Comparison of ENCODE assay signal across 10 cellular contexts in the genomic region with DNA sequence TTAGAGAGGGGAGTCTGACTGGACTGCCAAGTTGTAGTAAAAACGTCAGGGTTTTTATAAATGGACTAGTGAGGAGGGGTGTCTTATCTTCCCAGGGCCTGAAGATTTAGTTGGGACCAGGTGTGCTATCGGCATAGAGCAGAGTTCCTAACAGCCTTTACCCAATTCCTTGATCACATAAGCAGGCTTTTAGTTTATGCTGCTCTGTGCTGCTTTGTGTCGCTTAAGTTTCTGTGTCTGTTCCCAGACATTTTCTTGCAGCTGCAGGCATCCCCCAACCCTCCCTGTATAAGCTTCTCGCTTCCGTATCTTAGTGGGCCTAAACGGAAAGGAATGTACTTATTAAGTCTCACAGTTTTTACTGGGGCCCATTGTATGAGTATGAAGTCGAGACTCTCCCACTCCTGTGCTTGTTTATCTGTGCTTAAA. TPM values are rescaled to one million over a fixed set of nuclear protein-coding genes. Genes with fewer than 3 reads are reported as not detected.
DNase-seq lines count a peak whose midpoint lies in the region; ATAC-seq and TF ChIP-seq lines count a peak whose summit lies in the region.
"Had no signal": no experiment of that assay in that cellular context is flagged by ENCODE, and none has a peak within 500 bp of the region (broad histone marks: within the 10 kb centered on the region; RNA-seq: fewer than 3 reads in every experiment).

No MANE protein-coding gene starts in this region.

- H3K9me3 ChIP-seq in IMR-90 (ENCODE audit: control insufficient read depth, insufficient read depth, low read length): 0 out of 2 replicates have a peak, but pooled peaks cover 2% of the 10 kb centered on the region
- H3K9me3 ChIP-seq in endodermal cell (ENCODE audit: control insufficient read depth, low read length): no peaks in the 10 kb centered on the region

- H3K56ac ChIP-seq in IMR-90 (ENCODE audit: extremely low read depth, insufficient read depth, low read length): peak overlapping the region; percentile 93

- no TSS peak for BruUV-seq in IMR-90 (replicated peaks; lab: Mats Ljungman, UMichigan)

- peaks cover 1% of the 10 kb centered on the region for H3K36me3 Mint-ChIP-seq in endodermal cell (ENCODE audit: low read depth)
- peaks cover 8% of the 10 kb centered on the region for H3K36me3 Mint-ChIP-seq in neural crest cell (ENCODE audit: low read depth)

- H3K4me2 ChIP-seq in IMR-90 (ENCODE audit: low read depth, low read length): peak overlapping the region; percentile 89

- peak overlapping the region; percentile 93 for H2BK5ac ChIP-seq in IMR-90 (ENCODE audit: low read depth, low read length, poor library complexity, severe bottlenecking)

- H3K23ac ChIP-seq in IMR-90 (ENCODE audit: low read depth, low read length): peak overlapping the region; percentile 93

- H3K4ac ChIP-seq in IMR-90 (ENCODE audit: low read depth, low read length): peak overlapping the region; percentile 95

- WGBS in IMR-90 (ENCODE audit: extremely low coverage in 2 of 2, insufficient read length in 1 of 2), 2 experiments: no CpG with 5 or more reads among the region's 7 CpGs
- 77 to 80% methylated on average over 6 to 7 of the region's 7 CpGs for WGBS in endodermal cell (ENCODE audit: insufficient coverage in 1 of 2, insufficient read length in 1 of 2), 2 experiments

- DNase-seq in AG04449 (ENCODE audit: low read depth, low spot score) (no peak), IMR-90 (peak; percentile 89), endodermal cell (no peak), neural crest cell (ENCODE audit: low read depth, low spot score) (no peak), NCI-H2196 (lab: John Stamatoyannopoulos, UW; ENCODE audit: unreplicated experiment) (no peak), MV-4-11 (lab: John Stamatoyannopoulos, UW) (no peak)
- DNase-seq: activated CD4-positive, alpha-beta T cell treated with anti-CD3 and anti-CD28 coated beads, Interleukin-2, amount 50 U/mL, for 4 hours; NCI-H524 treated with DMSO at 0.1 percent for 48 hours had no signal

- H2AK9ac ChIP-seq in IMR-90 (replicated peaks; ENCODE audit: low read depth, low read length, poor library complexity): peak overlapping the region; percentile 91

- in situ Hi-C loops in IMR-90 (cut with MboI; ENCODE audit: low sequenced_read_pairs): no loop called here

- H3K9ac ChIP-seq in IMR-90 (ENCODE audit: low read depth, low read length) (peak overlapping the region; percentile 78), endodermal cell (ENCODE audit: extremely low read depth, low read length, poor library complexity, severe bottlenecking) (no peak overlapping the region)

- H3K14ac ChIP-seq in IMR-90 (replicated peaks; ENCODE audit: low read depth, low read length): peak overlapping the region; percentile 96

- H2AFZ ChIP-seq in IMR-90 (replicated peaks; ENCODE audit: low read length, poor library complexity): peak overlapping the region; percentile 88

- peak overlapping the region; percentile 93 for H2BK120ac ChIP-seq in IMR-90 (ENCODE audit: low read depth, low read length)

- H3K36me3 ChIP-seq in IMR-90 (ENCODE audit: control insufficient read depth, insufficient read depth, low read length) (peaks cover 4% of the 10 kb centered on the region; the same call in 1 of the 2 replicates), endodermal cell (ENCODE audit: control insufficient read depth, insufficient read depth, low read length) (peaks cover 10% of the 10 kb centered on the region)

- peak overlapping the region; percentile 51 for H2AK5ac ChIP-seq in IMR-90 (ENCODE audit: low read depth, low read length)

- intact Hi-C loops in IMR-90 (cut with micrococcal nuclease): loop anchor here (2.0 to 10.0 kb wide), 2 partner anchors 159 to 281 kb away; a partner anchor contains a TSS

- H3K27me3 ChIP-seq in IMR-90 (ENCODE audit: control insufficient read depth, insufficient read depth, low read length): no peaks in the 10 kb centered on the region
- H3K27me3 ChIP-seq in endodermal cell (ENCODE audit: control insufficient read depth, insufficient read depth, low read length, poor library complexity, severe bottlenecking): no peaks in the 10 kb centered on the region

- H4K20me1 ChIP-seq in IMR-90 (ENCODE audit: insufficient read depth, low read length): peaks cover 12% of the 10 kb centered on the region

- CTCF ChIA-PET in AG04449 (lab: Yijun Ruan, JAX) (interaction anchor here (1.2 to 4.1 kb wide), 4 partner anchors 9 to 144 kb away, joined by 4 to 20 read pairs (median 10); no protein-coding TSS in a partner anchor), IMR-90 (lab: Yijun Ruan, JAX) (interaction anchor here (0.7 to 2.9 kb wide), 3 partner anchors 143 to 346 kb away, joined by 3 to 8 read pairs (median 6); no protein-coding TSS in a partner anchor)

- TF ChIP-seq RAD21 in IMR-90 (IDR thresholded peaks at IDR 0.05; ENCODE audit: low read length): no peak

- POLR2A ChIA-PET in AG04449 (lab: Yijun Ruan, JAX): interaction anchor here (0.6 kb wide), 1 partner anchor 686 kb away, joined by 4 read pairs; no protein-coding TSS in a partner anchor
- POLR2A ChIA-PET in IMR-90 (lab: Charles Lee; ENCODE audit: unreplicated experiment): interaction anchor here (0.5 to 0.9 kb wide), 3 partner anchors 163 to 1494 kb away, joined by 3 to 4 read pairs (median 3); no protein-coding TSS in a partner anchor

- ATAC-seq in IMR-90 (ENCODE audit: low read depth) (peak; percentile 53), GM18498 (IDR thresholded peaks at IDR 0.05; ENCODE audit: unreplicated experiment) (no peak), HG02759 (IDR thresholded peaks at IDR 0.05; ENCODE audit: unreplicated experiment) (no peak)

- H2BK20ac ChIP-seq in IMR-90 (ENCODE audit: low read depth, low read length): peak overlapping the region; percentile 90

- no peaks in the 10 kb centered on the region for H3K27me3 Mint-ChIP-seq in endodermal cell (ENCODE audit: insufficient read depth)
- no peaks in the 10 kb centered on the region for H3K27me3 Mint-ChIP-seq in neural crest cell (ENCODE audit: low read depth)

- H2BK15ac ChIP-seq in IMR-90 (ENCODE audit: low read depth, low read length): peak overlapping the region; percentile 87

- H3K27ac Mint-ChIP-seq in endodermal cell (peak overlapping the region; percentile 43), neural crest cell (ENCODE audit: unreplicated experiment) (no peak overlapping the region)

- 0 out of 2 replicates have a peak, but pooled peaks cover 1% of the 10 kb centered on the region for H3K9me1 ChIP-seq in IMR-90 (ENCODE audit: insufficient read depth, low read length)

- H4K8ac ChIP-seq in IMR-90 (ENCODE audit: low read depth in 2 of 2, low read length in 2 of 2): peak overlapping the region; percentile 99 to 100

- H3K4me1 ChIP-seq in IMR-90 (ENCODE audit: control insufficient read depth, insufficient read depth, low read length) (peaks cover 20% of the 10 kb centered on the region), endodermal cell (ENCODE audit: control insufficient read depth, insufficient read depth, low read length) (peaks cover 10% of the 10 kb centered on the region)

- H3K9me3 Mint-ChIP-seq in endodermal cell: no peaks in the 10 kb centered on the region
- H3K9me3 Mint-ChIP-seq in neural crest cell: no peaks in the 10 kb centered on the region

- H3K27ac ChIP-seq in IMR-90 (ENCODE audit: insufficient read depth, low read length) (peak overlapping the region; percentile 83), endodermal cell (ENCODE audit: low read depth, low read length) (no peak overlapping the region)

- H4K91ac ChIP-seq in IMR-90 (ENCODE audit: insufficient read depth, low read depth, low read length): peak overlapping the region; percentile 95

- H3K79me1 ChIP-seq in IMR-90 (ENCODE audit: low read depth in 1 of 2, low read length in 2 of 2): peaks cover 11 to 48% of the 10 kb centered on the region in 2 experiments

- H4K5ac ChIP-seq in IMR-90 (ENCODE audit: low read depth, low read length): peak overlapping the region; percentile 66

- TF ChIP-seq CTCF in AG04449 (IDR thresholded peaks at IDR 0.05; ENCODE audit: insufficient read depth, low read length, missing control alignments): no peak
- TF ChIP-seq CTCF in IMR-90 (conservative IDR thresholded peaks at IDR 0.05; ENCODE audit: low read depth, low read length): no peak
- TF ChIP-seq CTCF in endodermal cell (conservative IDR thresholded peaks at IDR 0.05): no peak
- TF ChIP-seq CTCF in neural crest cell (conservative IDR thresholded peaks at IDR 0.05): no peak

- peaks cover 38% of the 10 kb centered on the region for H3K4me1 Mint-ChIP-seq in endodermal cell
- peaks cover 60% of the 10 kb centered on the region for H3K4me1 Mint-ChIP-seq in neural crest cell

- dilution Hi-C loops in IMR-90 (cut with HindIII; ENCODE audit: low sequenced_read_pairs, unreplicated experiment): no loop called here

- H3K4me3 Mint-ChIP-seq in endodermal cell (peak overlapping the region; percentile 9), neural crest cell (peak overlapping the region; percentile 13)

- H3K18ac ChIP-seq in IMR-90 (ENCODE audit: low read depth, low read length): peak overlapping the region; percentile 91

- H3K4me3 ChIP-seq in AG04449 (ENCODE audit: low read depth, low read length) (peak overlapping the region; percentile 37), IMR-90 (ENCODE audit: insufficient read depth, low read depth, low read length) (peak overlapping the region; percentile 26; the same call in 1 of the 2 replicates), endodermal cell (ENCODE audit: low read length) (peak overlapping the region; percentile 31)

- TF ChIP-seq POLR2A in IMR-90 (IDR thresholded peaks at IDR 0.05; ENCODE audit: low read depth, low read length): peak; percentile 73

TF ChIP-seq in IMR-90, 13 proteins besides CTCF, POLR2A, EP300 and RAD21:
- no peak for TF ChIP-seq CEBPB (IDR thresholded peaks at IDR 0.05; ENCODE audit: low read depth, low read length)
- TF ChIP-seq MAZ (IDR thresholded peaks at IDR 0.05; ENCODE audit: borderline replicate concordance, low read depth, low read length): peak; percentile 74
- TF ChIP-seq FOS (IDR thresholded peaks at IDR 0.05; ENCODE audit: low read depth, low read length): peak; percentile 13; the same call in 1 of the 2 replicates

RNA-seq across cellular contexts. Expression of a gene that starts 2.6 kb away (rescaled TPM):
- total RNA-seq in IMR-90 (2012; rRNA removed): 12.0 and 25.8 TPM in 2 replicates
- polyA plus RNA-seq in IMR-90 (2012; rRNA removed): 10.4 and 13.3 TPM in 2 replicates
- polyA plus RNA-seq in IMR-90 (2012; cell fraction: cytosol; rRNA removed): 1.6 and 2.3 TPM in 2 replicates
- 5.2 and 23.3 TPM in 2 replicates for polyA plus RNA-seq in IMR-90 (2012; cell fraction: nucleus; rRNA removed; ENCODE audit: low replicate concordance)
- total RNA-seq in endodermal cell: 10 to 100 TPM; 30.0 to 42.5 TPM
- polyA plus RNA-seq in endodermal cell (2013, experiment 1 of 2): 26.6 TPM
- polyA plus RNA-seq in endodermal cell (2013, experiment 2 of 2): 29.6 TPM
- total RNA-seq in neural crest cell: 27.8 and 28.7 TPM in 2 replicates
